Comparison of ENCODE assay signal across 1 cellular context in the genomic region with DNA sequence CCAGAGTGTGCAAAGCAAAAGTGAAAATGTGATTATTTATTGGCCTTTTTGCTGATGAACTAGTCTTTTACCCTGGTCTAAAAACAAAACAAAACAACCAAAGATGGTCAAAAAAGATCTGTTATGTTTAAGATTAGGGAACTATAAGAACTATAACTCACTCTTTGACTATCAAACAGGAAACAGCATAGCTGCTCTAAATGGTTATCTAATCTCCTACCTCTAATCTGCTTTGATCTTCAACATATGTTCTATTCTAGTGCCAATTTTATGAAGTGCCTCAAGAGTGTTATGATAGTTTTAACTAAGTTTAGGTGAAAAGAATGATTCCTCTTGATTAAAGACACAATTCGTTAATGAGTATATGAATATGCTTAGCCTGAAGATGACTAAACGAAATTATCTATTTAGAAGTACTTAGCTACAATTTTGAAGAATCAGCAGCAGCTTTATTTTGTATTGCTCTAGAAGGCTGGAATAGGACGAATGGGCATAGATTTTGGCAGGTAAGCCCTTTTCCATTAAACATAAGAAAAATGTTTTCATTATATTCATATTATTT.
TF ChIP-seq lines count a peak whose summit lies in the region.

No MANE protein-coding gene starts in this region.

TF ChIP-seq in GM23338, 12 proteins besides CTCF, POLR2A, EP300 and RAD21 (continued from another document):
- TF ChIP-seq, protein P1, sequence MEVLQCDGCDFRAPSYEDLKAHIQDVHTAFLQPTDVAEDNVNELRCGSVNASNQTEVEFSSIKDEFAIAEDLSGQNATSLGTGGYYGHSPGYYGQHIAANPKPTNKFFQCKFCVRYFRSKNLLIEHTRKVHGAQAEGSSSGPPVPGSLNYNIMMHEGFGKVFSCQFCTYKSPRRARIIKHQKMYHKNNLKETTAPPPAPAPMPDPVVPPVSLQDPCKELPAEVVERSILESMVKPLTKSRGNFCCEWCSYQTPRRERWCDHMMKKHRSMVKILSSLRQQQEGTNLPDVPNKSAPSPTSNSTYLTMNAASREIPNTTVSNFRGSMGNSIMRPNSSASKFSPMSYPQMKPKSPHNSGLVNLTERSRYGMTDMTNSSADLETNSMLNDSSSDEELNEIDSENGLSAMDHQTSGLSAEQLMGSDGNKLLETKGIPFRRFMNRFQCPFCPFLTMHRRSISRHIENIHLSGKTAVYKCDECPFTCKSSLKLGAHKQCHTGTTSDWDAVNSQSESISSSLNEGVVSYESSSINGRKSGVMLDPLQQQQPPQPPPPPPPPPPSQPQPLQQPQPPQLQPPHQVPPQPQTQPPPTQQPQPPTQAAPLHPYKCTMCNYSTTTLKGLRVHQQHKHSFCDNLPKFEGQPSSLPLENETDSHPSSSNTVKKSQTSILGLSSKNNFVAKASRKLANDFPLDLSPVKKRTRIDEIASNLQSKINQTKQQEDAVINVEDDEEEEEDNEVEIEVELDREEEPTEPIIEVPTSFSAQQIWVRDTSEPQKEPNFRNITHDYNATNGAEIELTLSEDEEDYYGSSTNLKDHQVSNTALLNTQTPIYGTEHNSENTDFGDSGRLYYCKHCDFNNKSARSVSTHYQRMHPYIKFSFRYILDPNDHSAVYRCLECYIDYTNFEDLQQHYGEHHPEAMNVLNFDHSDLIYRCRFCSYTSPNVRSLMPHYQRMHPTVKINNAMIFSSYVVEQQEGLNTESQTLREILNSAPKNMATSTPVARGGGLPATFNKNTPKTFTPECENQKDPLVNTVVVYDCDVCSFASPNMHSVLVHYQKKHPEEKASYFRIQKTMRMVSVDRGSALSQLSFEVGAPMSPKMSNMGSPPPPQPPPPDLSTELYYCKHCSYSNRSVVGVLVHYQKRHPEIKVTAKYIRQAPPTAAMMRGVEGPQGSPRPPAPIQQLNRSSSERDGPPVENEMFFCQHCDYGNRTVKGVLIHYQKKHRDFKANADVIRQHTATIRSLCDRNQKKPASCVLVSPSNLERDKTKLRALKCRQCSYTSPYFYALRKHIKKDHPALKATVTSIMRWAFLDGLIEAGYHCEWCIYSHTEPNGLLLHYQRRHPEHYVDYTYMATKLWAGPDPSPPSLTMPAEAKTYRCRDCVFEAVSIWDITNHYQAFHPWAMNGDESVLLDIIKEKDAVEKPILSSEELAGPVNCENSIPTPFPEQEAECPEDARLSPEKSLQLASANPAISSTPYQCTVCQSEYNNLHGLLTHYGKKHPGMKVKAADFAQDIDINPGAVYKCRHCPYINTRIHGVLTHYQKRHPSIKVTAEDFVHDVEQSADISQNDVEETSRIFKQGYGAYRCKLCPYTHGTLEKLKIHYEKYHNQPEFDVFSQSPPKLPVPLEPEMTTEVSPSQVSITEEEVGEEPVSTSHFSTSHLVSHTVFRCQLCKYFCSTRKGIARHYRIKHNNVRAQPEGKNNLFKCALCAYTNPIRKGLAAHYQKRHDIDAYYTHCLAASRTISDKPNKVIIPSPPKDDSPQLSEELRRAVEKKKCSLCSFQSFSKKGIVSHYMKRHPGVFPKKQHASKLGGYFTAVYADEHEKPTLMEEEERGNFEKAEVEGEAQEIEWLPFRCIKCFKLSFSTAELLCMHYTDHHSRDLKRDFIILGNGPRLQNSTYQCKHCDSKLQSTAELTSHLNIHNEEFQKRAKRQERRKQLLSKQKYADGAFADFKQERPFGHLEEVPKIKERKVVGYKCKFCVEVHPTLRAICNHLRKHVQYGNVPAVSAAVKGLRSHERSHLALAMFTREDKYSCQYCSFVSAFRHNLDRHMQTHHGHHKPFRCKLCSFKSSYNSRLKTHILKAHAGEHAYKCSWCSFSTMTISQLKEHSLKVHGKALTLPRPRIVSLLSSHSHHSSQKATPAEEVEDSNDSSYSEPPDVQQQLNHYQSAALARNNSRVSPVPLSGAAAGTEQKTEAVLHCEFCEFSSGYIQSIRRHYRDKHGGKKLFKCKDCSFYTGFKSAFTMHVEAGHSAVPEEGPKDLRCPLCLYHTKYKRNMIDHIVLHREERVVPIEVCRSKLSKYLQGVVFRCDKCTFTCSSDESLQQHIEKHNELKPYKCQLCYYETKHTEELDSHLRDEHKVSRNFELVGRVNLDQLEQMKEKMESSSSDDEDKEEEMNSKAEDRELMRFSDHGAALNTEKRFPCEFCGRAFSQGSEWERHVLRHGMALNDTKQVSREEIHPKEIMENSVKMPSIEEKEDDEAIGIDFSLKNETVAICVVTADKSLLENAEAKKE (CRISPR knock-in tag; IDR thresholded peaks at IDR 0.05), result no peak
- TF ChIP-seq NANOG (IDR thresholded peaks at IDR 0.05; ENCODE audit: borderline replicate concordance) (no peak), STAT1 (IDR thresholded peaks at IDR 0.05; ENCODE audit: unreplicated experiment) (no peak), JUNB (IDR thresholded peaks at IDR 0.05; ENCODE audit: unreplicated experiment) (no peak), EZH2phosphoT487 (IDR thresholded peaks at IDR 0.05; ENCODE audit: unreplicated experiment) (no peak), ZNF331 (CRISPR knock-in tag; IDR thresholded peaks at IDR 0.05; ENCODE audit: low read depth) (no peak), ZNF114 (CRISPR knock-in tag; IDR thresholded peaks at IDR 0.05) (no peak), CREB1 (CRISPR knock-in tag; IDR thresholded peaks at IDR 0.05; ENCODE audit: low read depth) (no peak), EZH2 (IDR thresholded peaks at IDR 0.05; ENCODE audit: low read depth, unreplicated experiment) (no peak)
- TF ChIP-seq, protein P2, sequence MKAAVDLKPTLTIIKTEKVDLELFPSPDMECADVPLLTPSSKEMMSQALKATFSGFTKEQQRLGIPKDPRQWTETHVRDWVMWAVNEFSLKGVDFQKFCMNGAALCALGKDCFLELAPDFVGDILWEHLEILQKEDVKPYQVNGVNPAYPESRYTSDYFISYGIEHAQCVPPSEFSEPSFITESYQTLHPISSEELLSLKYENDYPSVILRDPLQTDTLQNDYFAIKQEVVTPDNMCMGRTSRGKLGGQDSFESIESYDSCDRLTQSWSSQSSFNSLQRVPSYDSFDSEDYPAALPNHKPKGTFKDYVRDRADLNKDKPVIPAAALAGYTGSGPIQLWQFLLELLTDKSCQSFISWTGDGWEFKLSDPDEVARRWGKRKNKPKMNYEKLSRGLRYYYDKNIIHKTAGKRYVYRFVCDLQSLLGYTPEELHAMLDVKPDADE (IDR thresholded peaks at IDR 0.05), result no peak
